In the genomic region with DNA sequence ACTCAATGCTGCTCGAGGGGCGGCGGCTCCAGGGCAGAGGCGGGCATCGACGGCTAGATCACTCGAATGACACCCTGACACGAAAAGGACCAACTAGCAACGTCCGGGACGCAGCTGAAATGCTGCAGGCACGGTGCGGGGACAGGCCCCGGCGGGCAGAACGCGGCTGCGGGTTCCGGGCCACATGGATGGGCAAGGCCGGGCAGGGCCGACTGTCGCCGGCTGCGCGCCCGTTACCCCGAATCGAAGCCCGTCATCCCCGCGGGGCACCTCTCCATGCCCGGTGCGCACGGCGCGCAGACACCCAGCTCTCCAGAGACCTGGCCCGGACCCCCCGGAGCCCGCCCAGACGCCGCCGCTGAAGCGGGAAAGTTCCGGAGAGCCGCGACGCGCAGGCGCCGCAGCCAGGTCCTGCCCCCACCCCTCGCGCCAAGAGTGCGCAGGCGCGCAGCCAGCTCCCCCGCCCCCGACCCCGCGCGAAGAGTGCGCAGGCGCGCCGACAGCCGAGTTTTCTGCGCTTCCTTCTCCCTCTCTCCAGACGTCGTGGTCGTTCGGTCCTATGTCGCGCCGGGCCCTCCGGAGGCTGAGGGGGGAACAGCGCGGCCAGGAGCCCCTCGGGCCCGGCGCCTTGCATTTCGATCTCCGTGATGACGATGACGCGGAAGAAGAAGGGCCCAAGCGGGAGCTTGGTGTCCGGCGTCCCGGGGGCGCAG, we compare ENCODE assay signal across 8 cellular contexts. TPM values are rescaled to one million over a fixed set of nuclear protein-coding genes. Genes with fewer than 3 reads are reported as not detected.
DNase-seq lines count a peak whose midpoint lies in the region; ATAC-seq and TF ChIP-seq lines count a peak whose summit lies in the region.

A gene with protein sequence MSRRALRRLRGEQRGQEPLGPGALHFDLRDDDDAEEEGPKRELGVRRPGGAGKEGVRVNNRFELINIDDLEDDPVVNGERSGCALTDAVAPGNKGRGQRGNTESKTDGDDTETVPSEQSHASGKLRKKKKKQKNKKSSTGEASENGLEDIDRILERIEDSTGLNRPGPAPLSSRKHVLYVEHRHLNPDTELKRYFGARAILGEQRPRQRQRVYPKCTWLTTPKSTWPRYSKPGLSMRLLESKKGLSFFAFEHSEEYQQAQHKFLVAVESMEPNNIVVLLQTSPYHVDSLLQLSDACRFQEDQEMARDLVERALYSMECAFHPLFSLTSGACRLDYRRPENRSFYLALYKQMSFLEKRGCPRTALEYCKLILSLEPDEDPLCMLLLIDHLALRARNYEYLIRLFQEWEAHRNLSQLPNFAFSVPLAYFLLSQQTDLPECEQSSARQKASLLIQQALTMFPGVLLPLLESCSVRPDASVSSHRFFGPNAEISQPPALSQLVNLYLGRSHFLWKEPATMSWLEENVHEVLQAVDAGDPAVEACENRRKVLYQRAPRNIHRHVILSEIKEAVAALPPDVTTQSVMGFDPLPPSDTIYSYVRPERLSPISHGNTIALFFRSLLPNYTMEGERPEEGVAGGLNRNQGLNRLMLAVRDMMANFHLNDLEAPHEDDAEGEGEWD (plus strand): TSS at position 484 of the 713 bp plus-strand sequence. CDS start 76 bp downstream, at position 560.

- H2AFZ ChIP-seq in DND-41 (ENCODE audit: low read depth, low read length) (peak within 1 kb of the TSS; percentile 96), GM23338 (peak within 1 kb of the TSS; percentile 91)

- ATAC-seq in DND-41 (ENCODE audit: insufficient read depth, low read depth) (peak; percentile 72), GM23338 (peak; percentile 68)

- peaks cover 31% of the 10 kb centered on the region for H3K36me3 ChIP-seq in DND-41 (ENCODE audit: insufficient read depth, low read length)
- peaks cover 7% of the 10 kb centered on the region; the same call in 1 of the 2 replicates for H3K36me3 ChIP-seq in GM23338 (ENCODE audit: insufficient read depth)

- DNase-seq in DND-41 (peak; percentile 90), GM23338 (ENCODE audit: low spot score) (peak; percentile 86), LNCaP clone FGC (ENCODE audit: low read depth) (peak; percentile 44), SIG-M5 (lab: John Stamatoyannopoulos, UW) (peak; percentile 37), fibroblast of the conjunctiva (ENCODE audit: low read depth) (peak; percentile 74), nephron progenitor cell (peak; percentile 92)
- DNase-seq in activated effector memory CD4-positive, alpha-beta T cell treated with anti-CD3 and anti-CD28 coated beads, Interleukin-2, amount 50 U/mL, for 16 hours: peak; percentile 94

- TF ChIP-seq CTCF in DND-41 (IDR thresholded peaks at IDR 0.05; ENCODE audit: borderline replicate concordance, extremely low read depth, low read length, poor library complexity, severe bottlenecking) (peak; percentile 12), GM23338 (conservative IDR thresholded peaks at IDR 0.05; ENCODE audit: low read depth in 2 of 2) (no peak), LNCaP clone FGC (IDR thresholded peaks at IDR 0.05; ENCODE audit: control insufficient read depth, extremely low read depth, insufficient read depth) (no peak), nephron progenitor cell (IDR thresholded peaks at IDR 0.05) (no peak)

- H3K27me3 ChIP-seq in DND-41 (ENCODE audit: insufficient read depth, low read length, poor library complexity) (no peaks in the 10 kb centered on the region), GM23338 (ENCODE audit: insufficient read depth) (peaks cover 5% of the 10 kb centered on the region; the same call in 1 of the 2 replicates)

- peak within 1 kb of the TSS; percentile 84 for H3K4me3 Mint-ChIP-seq in GM23338
- H3K4me3 Mint-ChIP-seq in nephron progenitor cell: peak within 1 kb of the TSS; percentile 86
- H3K4me3 Mint-ChIP-seq in stimulated activated naive CD8-positive, alpha-beta T cell treated with anti-CD3 and anti-CD28 coated beads, Interleukin-15, Interleukin-2, amounts not matched to agents 100 ng/mL and 50 ng/mL, for 24 hours: peak within 1 kb of the TSS; percentile 90

- peak within 1 kb of the TSS; percentile 62 for H3K4me2 ChIP-seq in DND-41 (ENCODE audit: insufficient read depth, low read length)
- H3K4me2 ChIP-seq in GM23338: peak within 1 kb of the TSS; percentile 92

- H3K4me1 ChIP-seq in DND-41 (ENCODE audit: insufficient read depth, low read length) (peaks cover 27% of the 10 kb centered on the region), GM23338 (ENCODE audit: insufficient read depth) (no peaks in the 10 kb centered on the region)

- peak within 1 kb of the TSS; percentile 72 for H3K9ac ChIP-seq in DND-41 (ENCODE audit: low read depth, low read length)

- H3K9me3 ChIP-seq in DND-41 (ENCODE audit: insufficient read depth, low read length, severe bottlenecking): peaks cover 16% of the 10 kb centered on the region

- H3K9me2 ChIP-seq in GM23338 (ENCODE audit: insufficient read depth): no peaks in the 10 kb centered on the region

- peaks cover 2% of the 10 kb centered on the region; the same call in 1 of the 3 replicates for H3K4me1 Mint-ChIP-seq in GM23338
- peaks cover 9% of the 10 kb centered on the region for H3K4me1 Mint-ChIP-seq in nephron progenitor cell
- peaks cover 27% of the 10 kb centered on the region for H3K4me1 Mint-ChIP-seq in stimulated activated naive CD8-positive, alpha-beta T cell treated with anti-CD3 and anti-CD28 coated beads, Interleukin-15, Interleukin-2, amounts not matched to agents 100 ng/mL and 50 ng/mL, for 24 hours (ENCODE audit: low read depth)

- H3K36me3 Mint-ChIP-seq in GM23338 (ENCODE audit: low read depth) (peaks cover 29% of the 10 kb centered on the region), nephron progenitor cell (ENCODE audit: low read depth) (peaks cover 32% of the 10 kb centered on the region)
- peaks cover 28% of the 10 kb centered on the region for H3K36me3 Mint-ChIP-seq in stimulated activated naive CD8-positive, alpha-beta T cell treated with anti-CD3 and anti-CD28 coated beads, Interleukin-15, Interleukin-2, amounts not matched to agents 100 ng/mL and 50 ng/mL, for 24 hours (ENCODE audit: low read depth)

- H3K27me3 Mint-ChIP-seq in GM23338 (ENCODE audit: insufficient read depth, low read depth, poor library complexity): peaks cover 24% of the 10 kb centered on the region
- peaks cover 3% of the 10 kb centered on the region for H3K27me3 Mint-ChIP-seq in nephron progenitor cell (ENCODE audit: low read depth, poor library complexity)
- no peaks in the 10 kb centered on the region for H3K27me3 Mint-ChIP-seq in stimulated activated naive CD8-positive, alpha-beta T cell treated with anti-CD3 and anti-CD28 coated beads, Interleukin-15, Interleukin-2, amounts not matched to agents 100 ng/mL and 50 ng/mL, for 24 hours

- H3F3A ChIP-seq in GM23338 (replicated peaks; ENCODE audit: low read depth): peaks cover 23% of the 10 kb centered on the region

- peak within 1 kb of the TSS; percentile 99 for H3K27ac ChIP-seq in DND-41 (ENCODE audit: low read length)
- peak within 1 kb of the TSS; percentile 100 for H3K27ac ChIP-seq in GM23338 (ENCODE audit: low read depth)

- H3K27ac Mint-ChIP-seq in GM23338: peak within 1 kb of the TSS; percentile 96
- H3K27ac Mint-ChIP-seq in nephron progenitor cell: peak within 1 kb of the TSS; percentile 99
- H3K27ac Mint-ChIP-seq in stimulated activated naive CD8-positive, alpha-beta T cell treated with anti-CD3 and anti-CD28 coated beads, Interleukin-15, Interleukin-2, amounts not matched to agents 100 ng/mL and 50 ng/mL, for 24 hours: peak within 1 kb of the TSS; percentile 96

- H3K9me3 Mint-ChIP-seq in GM23338 (peaks cover 15% of the 10 kb centered on the region), nephron progenitor cell (peaks cover 7% of the 10 kb centered on the region)
- H3K9me3 Mint-ChIP-seq in stimulated activated naive CD8-positive, alpha-beta T cell treated with anti-CD3 and anti-CD28 coated beads, Interleukin-15, Interleukin-2, amounts not matched to agents 100 ng/mL and 50 ng/mL, for 24 hours: peaks cover 5% of the 10 kb centered on the region

- H3K4me3 ChIP-seq in DND-41 (ENCODE audit: low read depth in 1 of 2, low read length in 2 of 2) (peak within 1 kb of the TSS; percentile 57 to 89), GM23338 (peak within 1 kb of the TSS; percentile 94), LNCaP clone FGC (ENCODE audit: low read depth, low read length) (peak within 1 kb of the TSS; percentile 82)

- H4K20me1 ChIP-seq in DND-41 (ENCODE audit: insufficient read depth, low read length) (peaks cover 19% of the 10 kb centered on the region), GM23338 (replicated peaks; ENCODE audit: insufficient read depth) (peaks cover 6% of the 10 kb centered on the region)

- H3K79me2 ChIP-seq in DND-41 (ENCODE audit: insufficient read depth, low read length): peaks cover 52% of the 10 kb centered on the region
- peaks cover 39% of the 10 kb centered on the region for H3K79me2 ChIP-seq in GM23338 (replicated peaks; ENCODE audit: insufficient read depth)

TF ChIP-seq in GM23338, 12 proteins besides CTCF, POLR2A, EP300 and RAD21:
- TF ChIP-seq POLR2AphosphoS5 (IDR thresholded peaks at IDR 0.05; ENCODE audit: low read depth) (peak; percentile 91), CREB1 (CRISPR knock-in tag; IDR thresholded peaks at IDR 0.05; ENCODE audit: low read depth) (peak; percentile 56; the same call in 1 of the 2 replicates)
- TF ChIP-seq, protein P1, sequence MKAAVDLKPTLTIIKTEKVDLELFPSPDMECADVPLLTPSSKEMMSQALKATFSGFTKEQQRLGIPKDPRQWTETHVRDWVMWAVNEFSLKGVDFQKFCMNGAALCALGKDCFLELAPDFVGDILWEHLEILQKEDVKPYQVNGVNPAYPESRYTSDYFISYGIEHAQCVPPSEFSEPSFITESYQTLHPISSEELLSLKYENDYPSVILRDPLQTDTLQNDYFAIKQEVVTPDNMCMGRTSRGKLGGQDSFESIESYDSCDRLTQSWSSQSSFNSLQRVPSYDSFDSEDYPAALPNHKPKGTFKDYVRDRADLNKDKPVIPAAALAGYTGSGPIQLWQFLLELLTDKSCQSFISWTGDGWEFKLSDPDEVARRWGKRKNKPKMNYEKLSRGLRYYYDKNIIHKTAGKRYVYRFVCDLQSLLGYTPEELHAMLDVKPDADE (IDR thresholded peaks at IDR 0.05): no peak

RNA-seq across cellular contexts. Expression of the gene that starts here (rescaled TPM):
- 95.4 and 96.4 TPM in 2 replicates for total RNA-seq in GM23338 (2014; rRNA removed; shearing (Covaris generic))
- 143 and 149 TPM in 2 replicates for polyA plus RNA-seq in GM23338 (2016; fragmentation: Nextera tagmentation; extraction: Ambion mirVana)

Comparison
In these comparisons a context has a peak if more than half of its experiments do, and no peak if none do; other contexts are left out.
1. Peak in every context shown above with its lines: DNase-seq, ATAC-seq, H3K4me3 ChIP-seq and H3K27ac ChIP-seq.
2. DNase-seq: peak in every context shown above with its lines; median percentile 94 in activated effector memory CD4-positive, alpha-beta T cell treated with anti-CD3 and anti-CD28 coated beads, Interleukin-2, amount 50 U/mL, for 16 hours; 92 in nephron progenitor cell; 90 in DND-41; 86 in GM23338; 74 in fibroblast of the conjunctiva; 44 in LNCaP clone FGC; 37 in SIG-M5.